In genomic region chr12:2646341-2646740, GRCh38 we compare ENCODE assay signal across 27 cellular contexts.
"Had no signal": no experiment of that assay in that cellular context is flagged by ENCODE, and none has a peak within 500 bp of the region (broad histone marks: within the 10 kb centered on the region; RNA-seq: fewer than 3 reads in every experiment).

No MANE protein-coding gene starts in this region.

- H3K36me3 ChIP-seq: neutrophil, ovary, prostate gland, vagina had no signal

- H3K9me3 ChIP-seq: ascending aorta, esophagus muscularis mucosa, heart right ventricle, neutrophil, ovary, prostate gland, testis, vagina had no signal

- H3K36me3 Mint-ChIP-seq: activated naive CD8-positive, alpha-beta T cell; brain; mesothelial cell of epicardium; naive B cell had no signal

- H3K4me3 ChIP-seq: ascending aorta, esophagus muscularis mucosa, heart right ventricle, ovary, prostate gland, testis, vagina had no signal

- H3K27ac Mint-ChIP-seq: activated B cell treated with CpG ODN at 0.5 μM for 24 hours; activated CD8-positive, alpha-beta T cell treated with anti-CD3 and anti-CD28 coated beads for 36 hours; activated naive CD8-positive, alpha-beta T cell; activated T-helper 17 cell treated with anti-CD3 and anti-CD28 coated beads, Interleukin-2, amount 50 U/mL, for 72 hours; brain; mesothelial cell of epicardium; naive B cell; nephron progenitor cell; T-helper 17 cell had no signal

- DNase-seq: activated B cell treated with CpG ODN at 0.5 μM for 24 hours; activated CD4-positive, alpha-beta T cell treated with anti-CD3 and anti-CD28 coated beads, Interleukin-2, amount 50 U/mL, for 1 hour; activated CD8-positive, alpha-beta T cell treated with anti-CD3 and anti-CD28 coated beads for 36 hours; activated T-cell treated with anti-CD3 and anti-CD28 coated beads, Interleukin-2, amount 50 U/mL, for 4 hours; caudate nucleus; foreskin keratinocyte; heart right ventricle; mammary epithelial cell; naive B cell; nephron progenitor cell; retina; stimulated activated naive CD4-positive, alpha-beta T cell treated with Interleukin-2 at 50 U/mL for 16 hours; T-helper 17 cell; T1000; testis; trophoblast cell had no signal

- H3K27me3 ChIP-seq: ascending aorta, esophagus muscularis mucosa, ovary, testis, vagina had no signal

- H3K27ac ChIP-seq: ascending aorta, esophagus muscularis mucosa, foreskin keratinocyte, heart right ventricle, neutrophil, ovary, prostate gland, testis, vagina had no signal

- H3K4me1 ChIP-seq: ascending aorta, foreskin keratinocyte, prostate gland had no signal

- H3K4me1 Mint-ChIP-seq: activated B cell treated with CpG ODN at 0.5 μM for 24 hours had no signal

- ATAC-seq: activated CD8-positive, alpha-beta T cell treated with anti-CD3 and anti-CD28 coated beads for 36 hours; activated T-cell treated with anti-CD3 and anti-CD28 coated beads, Interleukin-2, amount 50 U/mL, for 4 hours; activated T-helper 17 cell treated with anti-CD3 and anti-CD28 coated beads, Interleukin-2, amount 50 U/mL, for 72 hours; foreskin keratinocyte; heart right ventricle; SK-N-SH treated with all-trans-retinoic acid at 6 μM for 48 hours; T-helper 17 cell had no signal

- H3K4me3 Mint-ChIP-seq: activated B cell treated with CpG ODN at 0.5 μM for 24 hours; activated CD8-positive, alpha-beta T cell treated with anti-CD3 and anti-CD28 coated beads for 36 hours; activated naive CD8-positive, alpha-beta T cell; activated T-cell treated with anti-CD3 and anti-CD28 coated beads, Interleukin-2, amount 50 U/mL, for 4 hours; activated T-helper 17 cell treated with anti-CD3 and anti-CD28 coated beads, Interleukin-2, amount 50 U/mL, for 72 hours; brain; mesothelial cell of epicardium; nephron progenitor cell; T-helper 17 cell had no signal

- H3K9me3 Mint-ChIP-seq: activated B cell treated with CpG ODN at 0.5 μM for 24 hours; activated CD8-positive, alpha-beta T cell treated with anti-CD3 and anti-CD28 coated beads for 36 hours; activated T-cell treated with anti-CD3 and anti-CD28 coated beads, Interleukin-2, amount 50 U/mL, for 4 hours; activated T-helper 17 cell treated with anti-CD3 and anti-CD28 coated beads, Interleukin-2, amount 50 U/mL, for 72 hours; brain; mesothelial cell of epicardium; nephron progenitor cell had no signal
